ENCODE assay signal across 16 cellular contexts in genomic region chr15:91101356-91101920, GRCh38. TPM values are rescaled to one million over a fixed set of nuclear protein-coding genes. Genes with fewer than 3 reads are reported as not detected.
DNase-seq lines count a peak whose midpoint lies in the region; ATAC-seq and TF ChIP-seq lines count a peak whose summit lies in the region.
"Had no signal": no experiment of that assay in that cellular context is flagged by ENCODE, and none has a peak within 500 bp of the region (broad histone marks: within the 10 kb centered on the region; RNA-seq: fewer than 3 reads in every experiment).

No MANE protein-coding gene starts in this region.

- H3K9me3 ChIP-seq in breast epithelium: no peaks in the 10 kb centered on the region

- H3K27ac ChIP-seq in breast epithelium (no peak overlapping the region), substantia nigra (ENCODE audit: low read depth, low read length, poor library complexity, severe bottlenecking) (peak overlapping the region; percentile 16)

- peaks cover 10% of the 10 kb centered on the region for H3K4me1 Mint-ChIP-seq in MCF 10A (ENCODE audit: insufficient read depth, unreplicated experiment)

- peaks cover 0 to 57% of the 10 kb centered on the region in 2 donors for H3K27me3 ChIP-seq in breast epithelium

- no peaks in the 10 kb centered on the region for H3K4me1 ChIP-seq in breast epithelium

- H3K9me3 Mint-ChIP-seq in MCF 10A (ENCODE audit: unreplicated experiment): no peaks in the 10 kb centered on the region
- H3K9me3 Mint-ChIP-seq: activated T-cell treated with anti-CD3 and anti-CD28 coated beads, Interleukin-2, amount 50 U/mL, for 24 hours had no signal

- no peak for TF ChIP-seq CTCF in breast epithelium (IDR thresholded peaks at IDR 0.05)
- TF ChIP-seq CTCF in MCF 10A (IDR thresholded peaks at IDR 0.05; ENCODE audit: unreplicated experiment): no peak

- no peak for DNase-seq in breast epithelium (ENCODE audit: low spot score in 2 of 2)
- no peak for DNase-seq in MCF 10A (ENCODE audit: unreplicated experiment)
- DNase-seq in RPMI8226: peak; percentile 2
- peak in 2 of 49 donors; percentile 22 to 26 for DNase-seq in substantia nigra (lab: John Stamatoyannopoulos, UW)
- DNase-seq in HPDE6-E6E7 (ENCODE audit: extremely low spot score): no peak
- DNase-seq in stimulated activated CD8-positive, alpha-beta memory T cell treated with anti-CD3 and anti-CD28 coated beads, Interleukin-4, amount 100 ng/mL, for 48 hours: no peak
- DNase-seq: activated T-cell treated with anti-CD3 and anti-CD28 coated beads, Interleukin-2, amount 50 U/mL, for 24 hours; DMS79; GOT3; retina; stimulated activated CD4-positive, alpha-beta T cell treated with anti-CD3 and anti-CD28 coated beads, Interleukin-2, amount 100 ng/mL, for 48 hours had no signal

- ATAC-seq in esophagus mucosa: peak; percentile 61
- no peak for ATAC-seq in GM18909 (IDR thresholded peaks at IDR 0.05; ENCODE audit: poor library complexity, unreplicated experiment)
- ATAC-seq: activated CD4-positive, CD25-positive, alpha-beta regulatory T cell treated with anti-CD3 and anti-CD28 coated beads, Interleukin-2, amount 50 U/mL, for 24 hours; left lobe of liver; Panc1 had no signal

- BruUV-seq in MCF 10A (replicated peaks; lab: Mats Ljungman, UMichigan): no TSS peak

- CTCF ChIA-PET in MCF 10A (lab: Yijun Ruan, JAX): no interaction called here

- H3K4me3 Mint-ChIP-seq in MCF 10A (ENCODE audit: unreplicated experiment): no peak overlapping the region

- H3K36me3 ChIP-seq in breast epithelium: no peaks in the 10 kb centered on the region

- intact Hi-C loops in breast epithelium (cut with DNase I; ENCODE audit: low total_unique reads) (no loop called here), MCF 10A (cut with micrococcal nuclease) (loop anchor here (5.0 kb wide), 1 partner anchor 34 kb away; no protein-coding TSS in a partner anchor)

- peaks cover 96% of the 10 kb centered on the region for H3K27me3 Mint-ChIP-seq in MCF 10A (ENCODE audit: insufficient read depth, unreplicated experiment)

- POLR2A ChIA-PET in MCF 10A (lab: Yijun Ruan, JAX): no interaction called here

- no peak for TF ChIP-seq POLR2A in breast epithelium (IDR thresholded peaks at IDR 0.05)

- peak overlapping the region in 2 of 3 donors; percentile 50 to 67 for H3K4me3 ChIP-seq in breast epithelium

- H3K36me3 Mint-ChIP-seq in MCF 10A (ENCODE audit: insufficient read depth, unreplicated experiment): no peaks in the 10 kb centered on the region

- no peak overlapping the region for H3K27ac Mint-ChIP-seq in MCF 10A (ENCODE audit: low read depth, unreplicated experiment)
- H3K27ac Mint-ChIP-seq: activated T-cell treated with anti-CD3 and anti-CD28 coated beads, Interleukin-2, amount 50 U/mL, for 24 hours had no signal

RNA-seq across cellular contexts. Expression of gene SV2B, which starts 1.4 kb away (rescaled TPM):
- total RNA-seq in breast epithelium: 1 to 10 TPM in 2 of 3 donors, under 1 TPM in 1; 0.44 to 4.9 (median 2.2) TPM
- 0.44 and 0.96 TPM in 2 replicates for total RNA-seq in MCF 10A (2022)
- total RNA-seq in esophagus mucosa: 0.28 TPM
